Comparison of ENCODE assay signal across 8 cellular contexts in the genomic region with DNA sequence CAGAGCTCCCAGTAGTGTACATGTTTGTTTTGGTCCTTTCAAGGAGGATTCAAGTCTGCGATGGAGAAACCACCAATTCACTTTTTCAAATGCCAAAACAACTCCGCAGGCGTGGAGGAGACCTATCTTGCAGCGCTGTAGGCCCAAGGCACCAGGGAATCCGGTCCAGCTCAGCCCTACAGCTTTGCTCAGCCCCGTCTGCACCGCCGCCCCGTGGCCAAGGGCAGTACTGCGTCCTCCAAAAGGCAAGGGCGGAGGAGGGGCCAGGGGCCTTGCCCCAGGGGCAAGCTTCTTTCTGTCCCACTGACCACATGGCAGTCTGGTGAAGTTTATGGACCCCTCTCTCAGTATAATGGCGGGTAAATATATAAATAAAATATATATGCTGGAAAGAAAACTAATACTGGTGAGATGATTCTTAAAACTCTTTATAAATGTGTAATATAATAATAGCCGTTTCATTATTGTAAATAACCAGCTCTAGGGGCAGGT. TPM values are rescaled to one million over a fixed set of nuclear protein-coding genes. Genes with fewer than 3 reads are reported as not detected.
DNase-seq lines count a peak whose midpoint lies in the region; ATAC-seq, FAIRE-seq and TF ChIP-seq lines count a peak whose summit lies in the region.

No MANE protein-coding gene starts in this region.

- H3K79me1 ChIP-seq in trophoblast cell (ENCODE audit: low read length) = no peaks in the 10 kb centered on the region

- no peak overlapping the region for H4K91ac ChIP-seq in trophoblast cell (ENCODE audit: low read depth, low read length)

- H3K18ac ChIP-seq in trophoblast cell (ENCODE audit: low read length) = no peak overlapping the region

- no peak overlapping the region for H3K4me2 ChIP-seq in trophoblast cell (ENCODE audit: low read length)

- no peak overlapping the region for H2BK5ac ChIP-seq in trophoblast cell (ENCODE audit: low read depth, low read length, poor library complexity)

- no peak overlapping the region for H2AFZ ChIP-seq in trophoblast cell (ENCODE audit: insufficient read depth, low read length, poor library complexity)

- TF ChIP-seq CTCF in LNCAP (IDR thresholded peaks at IDR 0.05) = peak; percentile 98
- peak; percentile 97 for TF ChIP-seq CTCF in glutamatergic neuron (IDR thresholded peaks at IDR 0.05; ENCODE audit: partially characterized antibody, unreplicated experiment)
- TF ChIP-seq CTCF in type B pancreatic cell (conservative IDR thresholded peaks at IDR 0.05) = peak; percentile 94

- H3K4ac ChIP-seq in trophoblast cell (ENCODE audit: low read depth, low read length) = no peak overlapping the region

- no peak for ATAC-seq in HG03095 (IDR thresholded peaks at IDR 0.05; ENCODE audit: unreplicated experiment)

- no peak overlapping the region for H2BK12ac ChIP-seq in trophoblast cell (ENCODE audit: low read length)

- H3K4me1 Mint-ChIP-seq in activated naive CD4-positive, alpha-beta T cell treated with anti-CD3 and anti-CD28 coated beads for 36 hours (ENCODE audit: low read depth) = no peaks in the 10 kb centered on the region
- H3K4me1 Mint-ChIP-seq in glutamatergic neuron (ENCODE audit: low read depth, unreplicated experiment) = peaks cover 2% of the 10 kb centered on the region
- peaks cover 13% of the 10 kb centered on the region for H3K4me1 Mint-ChIP-seq in type B pancreatic cell (ENCODE audit: unreplicated experiment)

- no peaks in the 10 kb centered on the region for H3K36me3 Mint-ChIP-seq in activated naive CD4-positive, alpha-beta T cell treated with anti-CD3 and anti-CD28 coated beads for 36 hours (ENCODE audit: low read depth)
- no peaks in the 10 kb centered on the region for H3K36me3 Mint-ChIP-seq in glutamatergic neuron (ENCODE audit: unreplicated experiment)
- H3K36me3 Mint-ChIP-seq in type B pancreatic cell = no peaks in the 10 kb centered on the region

- no peak overlapping the region for H3K23ac ChIP-seq in trophoblast cell (ENCODE audit: low read length)

- CTCF ChIA-PET in activated naive CD4-positive, alpha-beta T cell treated with anti-CD3 and anti-CD28 coated beads for 36 hours (lab: Charles Lee) = interaction anchor here (0.7 to 2.3 kb wide), 26 partner anchors 10 to 627 kb away, joined by 3 to 18 read pairs (median 5); no protein-coding TSS in a partner anchor

- no peak overlapping the region for H2BK120ac ChIP-seq in trophoblast cell (ENCODE audit: insufficient read depth, low read length, poor library complexity)

- no peaks in the 10 kb centered on the region for H3K9me3 ChIP-seq in trophoblast cell (ENCODE audit: insufficient read depth, low read depth, low read length)

- no peak overlapping the region for H3K14ac ChIP-seq in trophoblast cell (ENCODE audit: low read length)

- intact Hi-C loops in activated naive CD4-positive, alpha-beta T cell treated with anti-CD3 and anti-CD28 coated beads for 36 hours (cut with micrococcal nuclease) = loop anchor here (2.0 to 5.0 kb wide), 3 partner anchors 54 to 154 kb away; a partner anchor contains a TSS

- peak; percentile 88 for FAIRE-seq in G401.6 (lab: Jason Lieb, UNC)

- no CpG with 5 or more reads among the region's 13 CpGs for WGBS in trophoblast cell (ENCODE audit: extremely low coverage, insufficient coverage, insufficient read length)

- no peak overlapping the region for H3K27ac ChIP-seq in trophoblast cell (ENCODE audit: low read depth, low read length)

- no peaks in the 10 kb centered on the region for H3K9me3 Mint-ChIP-seq in activated naive CD4-positive, alpha-beta T cell treated with anti-CD3 and anti-CD28 coated beads for 36 hours
- H3K9me3 Mint-ChIP-seq in glutamatergic neuron (ENCODE audit: unreplicated experiment) = peaks cover 7% of the 10 kb centered on the region
- no peaks in the 10 kb centered on the region for H3K9me3 Mint-ChIP-seq in type B pancreatic cell

- H3K79me2 ChIP-seq in trophoblast cell (ENCODE audit: control insufficient read depth, insufficient read depth, low read length, poor library complexity) = no peaks in the 10 kb centered on the region

- H4K8ac ChIP-seq in trophoblast cell (ENCODE audit: low read depth, low read length) = no peak overlapping the region

- no peak overlapping the region for H2AK5ac ChIP-seq in trophoblast cell (ENCODE audit: low read length)

- peaks cover 8% of the 10 kb centered on the region for H3K27me3 Mint-ChIP-seq in activated naive CD4-positive, alpha-beta T cell treated with anti-CD3 and anti-CD28 coated beads for 36 hours (ENCODE audit: low read depth)
- H3K27me3 Mint-ChIP-seq in glutamatergic neuron (ENCODE audit: unreplicated experiment) (peaks cover 3% of the 10 kb centered on the region), type B pancreatic cell (peaks cover 6% of the 10 kb centered on the region)

- no peaks in the 10 kb centered on the region for H3K27me3 ChIP-seq in trophoblast cell (ENCODE audit: insufficient read depth, low read length)

- DNase-seq in SK-N-DZ (ENCODE audit: low spot score) (peak; percentile 67), glutamatergic neuron (peak; percentile 95), trophoblast cell (peak; percentile 67 to 91), type B pancreatic cell (ENCODE audit: extremely low spot score, unreplicated experiment) (peak; percentile 86)
- peak; percentile 85 for DNase-seq in activated naive CD4-positive, alpha-beta T cell treated with anti-CD3 and anti-CD28 coated beads for 36 hours

- H3K4me3 Mint-ChIP-seq in activated naive CD4-positive, alpha-beta T cell treated with anti-CD3 and anti-CD28 coated beads for 36 hours = no peak overlapping the region
- H3K4me3 Mint-ChIP-seq in glutamatergic neuron (ENCODE audit: unreplicated experiment) (no peak overlapping the region), type B pancreatic cell (no peak overlapping the region)

- H3K27ac Mint-ChIP-seq in activated naive CD4-positive, alpha-beta T cell treated with anti-CD3 and anti-CD28 coated beads for 36 hours = no peak overlapping the region
- H3K27ac Mint-ChIP-seq in glutamatergic neuron (ENCODE audit: unreplicated experiment) (no peak overlapping the region), type B pancreatic cell (no peak overlapping the region)

- H3K4me3 ChIP-seq in trophoblast cell (ENCODE audit: low read depth, low read length) = no peak overlapping the region

- H3K4me1 ChIP-seq in trophoblast cell (ENCODE audit: control insufficient read depth in 1 of 2, insufficient read depth in 2 of 2, low read length in 2 of 2) = no peaks in the 10 kb centered on the region

- no peak overlapping the region for H4K12ac ChIP-seq in trophoblast cell (ENCODE audit: low read depth, low read length)

- no peaks in the 10 kb centered on the region for H3K36me3 ChIP-seq in trophoblast cell (ENCODE audit: control insufficient read depth in 1 of 2, insufficient read depth in 2 of 2, low read length in 2 of 2)

- H3K9ac ChIP-seq in trophoblast cell (ENCODE audit: low read length) = no peak overlapping the region

RNA-seq across cellular contexts. Expression of a gene that starts 0.7 kb away (rescaled TPM):
- polyA plus RNA-seq in SK-N-DZ (2014; cell fraction: cytosol; rRNA removed) = not detected in 2 replicates
- not detected in 2 replicates for polyA plus RNA-seq in SK-N-DZ (2014; cell fraction: nucleus; rRNA removed)
- total RNA-seq in activated naive CD4-positive, alpha-beta T cell treated with anti-CD3 and anti-CD28 coated beads for 36 hours = not detected
- total RNA-seq in glutamatergic neuron (ENCODE audit: unreplicated experiment) (not detected), type B pancreatic cell (ENCODE audit: low replicate concordance) (not detected in 2 replicates)
- not detected in 2 replicates for polyA plus RNA-seq in trophoblast cell (2013)

RNA-seq across cellular contexts. Expression of a gene that starts 13.3 kb away (rescaled TPM):
- 5.8 and 8.7 TPM in 2 replicates for polyA plus RNA-seq in SK-N-DZ (2014; cell fraction: cytosol; rRNA removed)
- polyA plus RNA-seq in SK-N-DZ (2014; cell fraction: nucleus; rRNA removed) = 38.7 and 55.2 TPM in 2 replicates
- total RNA-seq in activated naive CD4-positive, alpha-beta T cell treated with anti-CD3 and anti-CD28 coated beads for 36 hours = under 1 TPM; 0.30 to 0.33 TPM
- total RNA-seq in glutamatergic neuron (ENCODE audit: unreplicated experiment) = 22.9 TPM
- polyA plus RNA-seq in trophoblast cell (2013) = 0.76 and 0.86 TPM in 2 replicates
- 3.8 and 7.8 TPM in 2 replicates for total RNA-seq in type B pancreatic cell (ENCODE audit: low replicate concordance)
